Comparison of ENCODE assay signal across 1 cellular context in the genomic region with DNA sequence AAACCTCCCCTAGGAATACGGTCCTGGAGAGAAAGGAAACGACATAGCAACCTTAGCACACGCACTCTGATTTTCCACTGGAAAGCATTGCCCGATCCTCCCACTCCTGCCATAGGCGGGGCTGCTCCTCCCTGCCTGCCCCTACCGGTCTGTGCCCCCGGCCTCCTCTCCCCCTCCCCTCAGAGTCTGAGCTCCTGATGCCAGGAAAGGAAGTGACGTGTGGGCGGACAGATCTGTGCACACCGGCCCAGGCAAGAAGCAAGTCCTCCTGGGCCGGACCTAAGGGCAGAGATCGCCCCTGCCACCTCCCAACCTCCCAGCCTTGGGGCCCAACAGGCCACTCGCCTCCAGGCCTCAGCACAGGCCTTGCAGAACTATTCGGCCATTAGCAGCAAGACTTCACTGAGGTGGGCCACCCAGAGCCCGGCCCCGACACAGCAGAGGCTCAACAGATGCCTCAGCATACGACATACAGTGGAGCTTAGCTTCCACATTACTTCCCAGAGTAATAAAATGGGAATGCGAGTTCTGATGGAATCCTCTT.
A peak's percentile ranks its signal among the peaks of the same experiment; 100 is the strongest.
TF ChIP-seq lines count a peak whose summit lies in the region.

No MANE protein-coding gene starts in this region.

TF ChIP-seq in HepG2, 621 proteins besides CTCF, POLR2A, EP300 and RAD21 (continued from another document and continues in another):
- TF ChIP-seq, protein P1, sequence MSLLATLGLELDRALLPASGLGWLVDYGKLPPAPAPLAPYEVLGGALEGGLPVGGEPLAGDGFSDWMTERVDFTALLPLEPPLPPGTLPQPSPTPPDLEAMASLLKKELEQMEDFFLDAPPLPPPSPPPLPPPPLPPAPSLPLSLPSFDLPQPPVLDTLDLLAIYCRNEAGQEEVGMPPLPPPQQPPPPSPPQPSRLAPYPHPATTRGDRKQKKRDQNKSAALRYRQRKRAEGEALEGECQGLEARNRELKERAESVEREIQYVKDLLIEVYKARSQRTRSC (CRISPR knock-in tag; IDR thresholded peaks at IDR 0.05; ENCODE audit: low read depth) = no peak
- TF ChIP-seq FOXK2 (IDR thresholded peaks at IDR 0.05) = no peak
- no peak for TF ChIP-seq CCDC6 (CRISPR knock-in tag; IDR thresholded peaks at IDR 0.05)
- no peak for TF ChIP-seq ZNF441 (CRISPR knock-in tag; IDR thresholded peaks at IDR 0.05; ENCODE audit: borderline replicate concordance)
- TF ChIP-seq, protein P2, sequence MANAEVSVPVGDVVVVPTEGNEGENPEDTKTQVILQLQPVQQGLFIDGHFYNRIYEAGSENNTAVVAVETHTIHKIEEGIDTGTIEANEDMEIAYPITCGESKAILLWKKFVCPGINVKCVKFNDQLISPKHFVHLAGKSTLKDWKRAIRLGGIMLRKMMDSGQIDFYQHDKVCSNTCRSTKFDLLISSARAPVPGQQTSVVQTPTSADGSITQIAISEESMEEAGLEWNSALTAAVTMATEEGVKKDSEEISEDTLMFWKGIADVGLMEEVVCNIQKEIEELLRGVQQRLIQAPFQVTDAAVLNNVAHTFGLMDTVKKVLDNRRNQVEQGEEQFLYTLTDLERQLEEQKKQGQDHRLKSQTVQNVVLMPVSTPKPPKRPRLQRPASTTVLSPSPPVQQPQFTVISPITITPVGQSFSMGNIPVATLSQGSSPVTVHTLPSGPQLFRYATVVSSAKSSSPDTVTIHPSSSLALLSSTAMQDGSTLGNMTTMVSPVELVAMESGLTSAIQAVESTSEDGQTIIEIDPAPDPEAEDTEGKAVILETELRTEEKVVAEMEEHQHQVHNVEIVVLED (CRISPR knock-in tag; IDR thresholded peaks at IDR 0.05; ENCODE audit: borderline replicate concordance) = peak; percentile 16; the same call in 1 of the 2 replicates
- no peak; the same call in 1 of the 2 replicates for TF ChIP-seq KDM5B (CRISPR knock-in tag; IDR thresholded peaks at IDR 0.05; ENCODE audit: borderline replicate concordance)
- TF ChIP-seq MXI1 (IDR thresholded peaks at IDR 0.05; ENCODE audit: borderline replicate concordance, low read depth, low read length) = peak; percentile 50; the same call in 1 of the 3 replicates
- no peak for TF ChIP-seq FOXA3 (CRISPR knock-in tag; IDR thresholded peaks at IDR 0.05)
- TF ChIP-seq BCL6 (CRISPR knock-in tag; IDR thresholded peaks at IDR 0.05) = 0 out of 2 replicates have a peak, but pooled peaks have one; percentile 15
- TF ChIP-seq RBFOX2 (IDR thresholded peaks at IDR 0.05; ENCODE audit: low read depth, low read length) = peak; percentile 40
- TF ChIP-seq ZNF33B (CRISPR knock-in tag; IDR thresholded peaks at IDR 0.05) = no peak
- TF ChIP-seq, protein P3, sequence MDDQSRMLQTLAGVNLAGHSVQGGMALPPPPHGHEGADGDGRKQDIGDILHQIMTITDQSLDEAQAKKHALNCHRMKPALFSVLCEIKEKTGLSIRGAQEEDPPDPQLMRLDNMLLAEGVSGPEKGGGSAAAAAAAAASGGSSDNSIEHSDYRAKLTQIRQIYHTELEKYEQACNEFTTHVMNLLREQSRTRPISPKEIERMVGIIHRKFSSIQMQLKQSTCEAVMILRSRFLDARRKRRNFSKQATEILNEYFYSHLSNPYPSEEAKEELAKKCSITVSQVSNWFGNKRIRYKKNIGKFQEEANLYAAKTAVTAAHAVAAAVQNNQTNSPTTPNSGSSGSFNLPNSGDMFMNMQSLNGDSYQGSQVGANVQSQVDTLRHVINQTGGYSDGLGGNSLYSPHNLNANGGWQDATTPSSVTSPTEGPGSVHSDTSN (CRISPR knock-in tag; IDR thresholded peaks at IDR 0.05; ENCODE audit: borderline replicate concordance) = no peak
- TF ChIP-seq, protein P4, sequence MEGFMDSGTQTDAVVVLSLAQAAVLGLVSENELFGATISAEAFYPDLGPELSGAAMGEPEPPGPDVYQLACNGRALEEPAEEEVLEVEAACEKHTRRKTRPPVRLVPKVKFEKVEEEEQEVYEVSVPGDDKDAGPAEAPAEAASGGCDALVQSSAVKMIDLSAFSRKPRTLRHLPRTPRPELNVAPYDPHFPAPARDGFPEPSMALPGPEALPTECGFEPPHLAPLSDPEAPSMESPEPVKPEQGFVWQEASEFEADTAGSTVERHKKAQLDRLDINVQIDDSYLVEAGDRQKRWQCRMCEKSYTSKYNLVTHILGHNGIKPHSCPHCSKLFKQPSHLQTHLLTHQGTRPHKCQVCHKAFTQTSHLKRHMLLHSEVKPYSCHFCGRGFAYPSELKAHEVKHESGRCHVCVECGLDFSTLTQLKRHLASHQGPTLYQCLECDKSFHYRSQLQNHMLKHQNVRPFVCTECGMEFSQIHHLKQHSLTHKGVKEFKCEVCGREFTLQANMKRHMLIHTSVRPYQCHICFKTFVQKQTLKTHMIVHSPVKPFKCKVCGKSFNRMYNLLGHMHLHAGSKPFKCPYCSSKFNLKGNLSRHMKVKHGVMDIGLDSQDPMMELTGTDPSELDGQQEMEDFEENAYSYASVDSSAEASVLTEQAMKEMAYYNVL (CRISPR knock-in tag; IDR thresholded peaks at IDR 0.05; ENCODE audit: borderline replicate concordance) = no peak
- TF ChIP-seq, protein P5, sequence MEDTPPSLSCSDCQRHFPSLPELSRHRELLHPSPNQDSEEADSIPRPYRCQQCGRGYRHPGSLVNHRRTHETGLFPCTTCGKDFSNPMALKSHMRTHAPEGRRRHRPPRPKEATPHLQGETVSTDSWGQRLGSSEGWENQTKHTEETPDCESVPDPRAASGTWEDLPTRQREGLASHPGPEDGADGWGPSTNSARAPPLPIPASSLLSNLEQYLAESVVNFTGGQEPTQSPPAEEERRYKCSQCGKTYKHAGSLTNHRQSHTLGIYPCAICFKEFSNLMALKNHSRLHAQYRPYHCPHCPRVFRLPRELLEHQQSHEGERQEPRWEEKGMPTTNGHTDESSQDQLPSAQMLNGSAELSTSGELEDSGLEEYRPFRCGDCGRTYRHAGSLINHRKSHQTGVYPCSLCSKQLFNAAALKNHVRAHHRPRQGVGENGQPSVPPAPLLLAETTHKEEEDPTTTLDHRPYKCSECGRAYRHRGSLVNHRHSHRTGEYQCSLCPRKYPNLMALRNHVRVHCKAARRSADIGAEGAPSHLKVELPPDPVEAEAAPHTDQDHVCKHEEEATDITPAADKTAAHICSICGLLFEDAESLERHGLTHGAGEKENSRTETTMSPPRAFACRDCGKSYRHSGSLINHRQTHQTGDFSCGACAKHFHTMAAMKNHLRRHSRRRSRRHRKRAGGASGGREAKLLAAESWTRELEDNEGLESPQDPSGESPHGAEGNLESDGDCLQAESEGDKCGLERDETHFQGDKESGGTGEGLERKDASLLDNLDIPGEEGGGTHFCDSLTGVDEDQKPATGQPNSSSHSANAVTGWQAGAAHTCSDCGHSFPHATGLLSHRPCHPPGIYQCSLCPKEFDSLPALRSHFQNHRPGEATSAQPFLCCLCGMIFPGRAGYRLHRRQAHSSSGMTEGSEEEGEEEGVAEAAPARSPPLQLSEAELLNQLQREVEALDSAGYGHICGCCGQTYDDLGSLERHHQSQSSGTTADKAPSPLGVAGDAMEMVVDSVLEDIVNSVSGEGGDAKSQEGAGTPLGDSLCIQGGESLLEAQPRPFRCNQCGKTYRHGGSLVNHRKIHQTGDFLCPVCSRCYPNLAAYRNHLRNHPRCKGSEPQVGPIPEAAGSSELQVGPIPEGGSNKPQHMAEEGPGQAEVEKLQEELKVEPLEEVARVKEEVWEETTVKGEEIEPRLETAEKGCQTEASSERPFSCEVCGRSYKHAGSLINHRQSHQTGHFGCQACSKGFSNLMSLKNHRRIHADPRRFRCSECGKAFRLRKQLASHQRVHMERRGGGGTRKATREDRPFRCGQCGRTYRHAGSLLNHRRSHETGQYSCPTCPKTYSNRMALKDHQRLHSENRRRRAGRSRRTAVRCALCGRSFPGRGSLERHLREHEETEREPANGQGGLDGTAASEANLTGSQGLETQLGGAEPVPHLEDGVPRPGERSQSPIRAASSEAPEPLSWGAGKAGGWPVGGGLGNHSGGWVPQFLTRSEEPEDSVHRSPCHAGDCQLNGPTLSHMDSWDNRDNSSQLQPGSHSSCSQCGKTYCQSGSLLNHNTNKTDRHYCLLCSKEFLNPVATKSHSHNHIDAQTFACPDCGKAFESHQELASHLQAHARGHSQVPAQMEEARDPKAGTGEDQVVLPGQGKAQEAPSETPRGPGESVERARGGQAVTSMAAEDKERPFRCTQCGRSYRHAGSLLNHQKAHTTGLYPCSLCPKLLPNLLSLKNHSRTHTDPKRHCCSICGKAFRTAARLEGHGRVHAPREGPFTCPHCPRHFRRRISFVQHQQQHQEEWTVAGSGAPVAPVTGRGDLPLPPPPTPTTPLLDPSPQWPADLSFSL (CRISPR knock-in tag; IDR thresholded peaks at IDR 0.05) = no peak
- no peak for TF ChIP-seq AHR (CRISPR knock-in tag; IDR thresholded peaks at IDR 0.05)
- TF ChIP-seq ZNF431 (CRISPR knock-in tag; IDR thresholded peaks at IDR 0.05; ENCODE audit: borderline replicate concordance, low read depth) = peak; percentile 85
- no peak for TF ChIP-seq PCBP1 (IDR thresholded peaks at IDR 0.05; ENCODE audit: borderline replicate concordance, low read depth, low read length)
- TF ChIP-seq ATF1 (CRISPR knock-in tag; IDR thresholded peaks at IDR 0.05) = no peak
- TF ChIP-seq NFKBIZ (CRISPR knock-in tag; IDR thresholded peaks at IDR 0.05) = no peak
- no peak for TF ChIP-seq PHF8 (CRISPR knock-in tag; IDR thresholded peaks at IDR 0.05)
- TF ChIP-seq ZNF670 (CRISPR knock-in tag; IDR thresholded peaks at IDR 0.05; ENCODE audit: borderline replicate concordance) = no peak
- TF ChIP-seq, protein P6, sequence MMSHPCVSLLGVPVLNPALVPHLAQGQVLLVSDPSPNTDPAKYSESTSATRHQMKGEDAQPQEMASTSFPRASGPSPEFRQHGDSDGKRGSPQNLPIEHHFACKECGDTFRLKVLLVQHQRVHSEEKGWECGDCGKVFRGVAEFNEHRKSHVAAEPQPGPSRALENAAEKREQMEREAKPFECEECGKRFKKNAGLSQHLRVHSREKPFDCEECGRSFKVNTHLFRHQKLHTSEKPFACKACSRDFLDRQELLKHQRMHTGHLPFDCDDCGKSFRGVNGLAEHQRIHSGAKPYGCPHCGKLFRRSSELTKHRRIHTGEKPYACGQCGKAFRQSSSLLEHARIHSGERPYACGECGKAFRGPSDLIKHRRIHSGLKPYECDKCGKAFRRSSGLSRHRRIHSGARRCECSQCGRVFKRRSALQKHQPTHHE (CRISPR knock-in tag; IDR thresholded peaks at IDR 0.05; ENCODE audit: borderline replicate concordance) = no peak
- TF ChIP-seq NBN (conservative IDR thresholded peaks at IDR 0.05) = no peak
- no peak for TF ChIP-seq JARID2 (CRISPR knock-in tag; IDR thresholded peaks at IDR 0.05; ENCODE audit: insufficient replicate concordance)
- no peak for TF ChIP-seq SMARCC2 (IDR thresholded peaks at IDR 0.05)
- TF ChIP-seq ZNF616 (CRISPR knock-in tag; IDR thresholded peaks at IDR 0.05; ENCODE audit: low read depth) = no peak
- TF ChIP-seq, protein P7, sequence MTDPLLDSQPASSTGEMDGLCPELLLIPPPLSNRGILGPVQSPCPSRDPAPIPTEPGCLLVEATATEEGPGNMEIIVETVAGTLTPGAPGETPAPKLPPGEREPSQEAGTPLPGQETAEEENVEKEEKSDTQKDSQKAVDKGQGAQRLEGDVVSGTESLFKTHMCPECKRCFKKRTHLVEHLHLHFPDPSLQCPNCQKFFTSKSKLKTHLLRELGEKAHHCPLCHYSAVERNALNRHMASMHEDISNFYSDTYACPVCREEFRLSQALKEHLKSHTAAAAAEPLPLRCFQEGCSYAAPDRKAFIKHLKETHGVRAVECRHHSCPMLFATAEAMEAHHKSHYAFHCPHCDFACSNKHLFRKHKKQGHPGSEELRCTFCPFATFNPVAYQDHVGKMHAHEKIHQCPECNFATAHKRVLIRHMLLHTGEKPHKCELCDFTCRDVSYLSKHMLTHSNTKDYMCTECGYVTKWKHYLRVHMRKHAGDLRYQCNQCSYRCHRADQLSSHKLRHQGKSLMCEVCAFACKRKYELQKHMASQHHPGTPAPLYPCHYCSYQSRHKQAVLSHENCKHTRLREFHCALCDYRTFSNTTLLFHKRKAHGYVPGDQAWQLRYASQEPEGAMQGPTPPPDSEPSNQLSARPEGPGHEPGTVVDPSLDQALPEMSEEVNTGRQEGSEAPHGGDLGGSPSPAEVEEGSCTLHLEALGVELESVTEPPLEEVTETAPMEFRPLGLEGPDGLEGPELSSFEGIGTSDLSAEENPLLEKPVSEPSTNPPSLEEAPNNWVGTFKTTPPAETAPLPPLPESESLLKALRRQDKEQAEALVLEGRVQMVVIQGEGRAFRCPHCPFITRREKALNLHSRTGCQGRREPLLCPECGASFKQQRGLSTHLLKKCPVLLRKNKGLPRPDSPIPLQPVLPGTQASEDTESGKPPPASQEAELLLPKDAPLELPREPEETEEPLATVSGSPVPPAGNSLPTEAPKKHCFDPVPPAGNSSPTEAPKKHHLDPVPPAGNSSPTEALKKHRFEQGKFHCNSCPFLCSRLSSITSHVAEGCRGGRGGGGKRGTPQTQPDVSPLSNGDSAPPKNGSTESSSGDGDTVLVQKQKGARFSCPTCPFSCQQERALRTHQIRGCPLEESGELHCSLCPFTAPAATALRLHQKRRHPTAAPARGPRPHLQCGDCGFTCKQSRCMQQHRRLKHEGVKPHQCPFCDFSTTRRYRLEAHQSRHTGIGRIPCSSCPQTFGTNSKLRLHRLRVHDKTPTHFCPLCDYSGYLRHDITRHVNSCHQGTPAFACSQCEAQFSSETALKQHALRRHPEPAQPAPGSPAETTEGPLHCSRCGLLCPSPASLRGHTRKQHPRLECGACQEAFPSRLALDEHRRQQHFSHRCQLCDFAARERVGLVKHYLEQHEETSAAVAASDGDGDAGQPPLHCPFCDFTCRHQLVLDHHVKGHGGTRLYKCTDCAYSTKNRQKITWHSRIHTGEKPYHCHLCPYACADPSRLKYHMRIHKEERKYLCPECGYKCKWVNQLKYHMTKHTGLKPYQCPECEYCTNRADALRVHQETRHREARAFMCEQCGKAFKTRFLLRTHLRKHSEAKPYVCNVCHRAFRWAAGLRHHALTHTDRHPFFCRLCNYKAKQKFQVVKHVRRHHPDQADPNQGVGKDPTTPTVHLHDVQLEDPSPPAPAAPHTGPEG (CRISPR knock-in tag; IDR thresholded peaks at IDR 0.05) = no peak
- TF ChIP-seq SSRP1 (CRISPR knock-in tag; IDR thresholded peaks at IDR 0.05) = no peak
- TF ChIP-seq, protein P8, sequence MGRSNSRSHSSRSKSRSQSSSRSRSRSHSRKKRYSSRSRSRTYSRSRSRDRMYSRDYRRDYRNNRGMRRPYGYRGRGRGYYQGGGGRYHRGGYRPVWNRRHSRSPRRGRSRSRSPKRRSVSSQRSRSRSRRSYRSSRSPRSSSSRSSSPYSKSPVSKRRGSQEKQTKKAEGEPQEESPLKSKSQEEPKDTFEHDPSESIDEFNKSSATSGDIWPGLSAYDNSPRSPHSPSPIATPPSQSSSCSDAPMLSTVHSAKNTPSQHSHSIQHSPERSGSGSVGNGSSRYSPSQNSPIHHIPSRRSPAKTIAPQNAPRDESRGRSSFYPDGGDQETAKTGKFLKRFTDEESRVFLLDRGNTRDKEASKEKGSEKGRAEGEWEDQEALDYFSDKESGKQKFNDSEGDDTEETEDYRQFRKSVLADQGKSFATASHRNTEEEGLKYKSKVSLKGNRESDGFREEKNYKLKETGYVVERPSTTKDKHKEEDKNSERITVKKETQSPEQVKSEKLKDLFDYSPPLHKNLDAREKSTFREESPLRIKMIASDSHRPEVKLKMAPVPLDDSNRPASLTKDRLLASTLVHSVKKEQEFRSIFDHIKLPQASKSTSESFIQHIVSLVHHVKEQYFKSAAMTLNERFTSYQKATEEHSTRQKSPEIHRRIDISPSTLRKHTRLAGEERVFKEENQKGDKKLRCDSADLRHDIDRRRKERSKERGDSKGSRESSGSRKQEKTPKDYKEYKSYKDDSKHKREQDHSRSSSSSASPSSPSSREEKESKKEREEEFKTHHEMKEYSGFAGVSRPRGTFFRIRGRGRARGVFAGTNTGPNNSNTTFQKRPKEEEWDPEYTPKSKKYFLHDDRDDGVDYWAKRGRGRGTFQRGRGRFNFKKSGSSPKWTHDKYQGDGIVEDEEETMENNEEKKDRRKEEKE (IDR thresholded peaks at IDR 0.05) = no peak
- no peak for TF ChIP-seq ZFAT (CRISPR knock-in tag; conservative IDR thresholded peaks at IDR 0.05)
- TF ChIP-seq DR1 (CRISPR knock-in tag; IDR thresholded peaks at IDR 0.05) = peak; percentile 18; the same call in 1 of the 2 replicates
- no peak for TF ChIP-seq CBX5 (CRISPR knock-in tag; IDR thresholded peaks at IDR 0.05; ENCODE audit: borderline replicate concordance)
- no peak for TF ChIP-seq SCMH1 (CRISPR knock-in tag; IDR thresholded peaks at IDR 0.05; ENCODE audit: borderline replicate concordance)
- TF ChIP-seq TCF7 (IDR thresholded peaks at IDR 0.05; ENCODE audit: low read depth) = no peak
- no peak for TF ChIP-seq ELF1 (CRISPR knock-in tag; IDR thresholded peaks at IDR 0.05)
